ENCODE assay signal across 27 cellular contexts in the genomic region with DNA sequence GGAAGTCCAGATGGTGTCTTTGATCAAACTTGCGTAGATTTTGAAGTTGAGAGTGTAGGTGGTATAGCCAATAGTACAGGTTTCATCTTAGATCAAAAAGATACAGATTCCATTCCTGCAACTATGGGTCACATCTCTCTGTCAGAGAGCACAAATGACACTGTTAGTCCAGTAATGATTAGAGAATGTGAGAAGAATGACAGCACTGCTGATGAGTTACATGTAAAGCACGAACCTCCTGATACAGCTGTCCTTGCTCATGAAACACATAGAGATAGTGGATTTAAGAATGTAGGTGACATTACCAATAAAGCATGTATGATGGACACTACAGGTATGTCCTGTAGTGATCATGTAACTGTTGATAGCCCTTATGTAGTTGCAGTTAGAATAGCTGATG. TPM values are rescaled to one million over a fixed set of nuclear protein-coding genes. Genes with fewer than 3 reads are reported as not detected.
"Had no signal": no experiment of that assay in that cellular context is flagged by ENCODE, and none has a peak within 500 bp of the region (broad histone marks: within the 10 kb centered on the region; RNA-seq: fewer than 3 reads in every experiment).

No MANE protein-coding gene starts in this region.

- H3K4me1 ChIP-seq: foreskin keratinocyte, left lung, prostate gland, uterus had no signal

- ATAC-seq: body of pancreas, foreskin keratinocyte, left lung had no signal

- H3K4me3 ChIP-seq: body of pancreas, left lung, lung, ovary, prostate gland, tibial nerve, uterus had no signal

- H3K9me3 Mint-ChIP-seq: activated CD4-positive, alpha-beta memory T cell treated with anti-CD3 and anti-CD28 coated beads, Interleukin-2, amount 10 ng/mL, durations not matched to agents 7 days and 5 days; activated naive CD4-positive, alpha-beta T cell treated with anti-CD3 and anti-CD28 coated beads, Interleukin-2, amount 50 U/mL, for 24 hours; activated T-helper 1 cell treated with anti-CD3 and anti-CD28 coated beads, Interleukin-12 subunit alpha, Interleukin-12 subunit beta, Interleukin-2, Interleukin-4 antibody, amounts not matched to agents 30 ng/mL and 10 ng/mL and 1 ng/mL, durations not matched to agents 14 hours and 24 hours and 36 hours; dendritic cell treated with granulocyte-macrophage colony-stimulating factor and Interleukin-4, amounts not matched to agents 40 ng/mL and 50 ng/mL, for 4 days; nephron; stimulated activated naive CD8-positive, alpha-beta T cell treated with anti-CD3 and anti-CD28 coated beads, Interleukin-15, Interleukin-2, amounts not matched to agents 100 ng/mL and 50 ng/mL, for 24 hours; T-helper 1 cell treated with Interleukin-12 subunit alpha and Interleukin-12 subunit beta and Interleukin-4 antibody, amounts not matched to agents 30 μg/mL and 1 μg/mL, for 36 hours had no signal

- H3K27me3 Mint-ChIP-seq: activated CD4-positive, alpha-beta memory T cell treated with anti-CD3 and anti-CD28 coated beads, Interleukin-2, amount 10 ng/mL, durations not matched to agents 7 days and 5 days; activated naive CD4-positive, alpha-beta T cell treated with anti-CD3 and anti-CD28 coated beads, Interleukin-2, amount 50 U/mL, for 24 hours; dendritic cell treated with granulocyte-macrophage colony-stimulating factor and Interleukin-4, amounts not matched to agents 40 ng/mL and 50 ng/mL, for 4 days; stimulated activated naive CD8-positive, alpha-beta T cell treated with anti-CD3 and anti-CD28 coated beads, Interleukin-15, Interleukin-2, amounts not matched to agents 100 ng/mL and 50 ng/mL, for 24 hours had no signal

- H3K27ac Mint-ChIP-seq: activated CD4-positive, alpha-beta memory T cell treated with anti-CD3 and anti-CD28 coated beads, Interleukin-2, amount 10 ng/mL, durations not matched to agents 7 days and 5 days; activated naive CD4-positive, alpha-beta T cell treated with anti-CD3 and anti-CD28 coated beads, Interleukin-2, amount 50 U/mL, for 24 hours; activated T-helper 1 cell treated with anti-CD3 and anti-CD28 coated beads, Interleukin-12 subunit alpha, Interleukin-12 subunit beta, Interleukin-2, Interleukin-4 antibody, amounts not matched to agents 30 ng/mL and 10 ng/mL and 1 ng/mL, durations not matched to agents 14 hours and 24 hours and 36 hours; dendritic cell treated with granulocyte-macrophage colony-stimulating factor and Interleukin-4, amounts not matched to agents 40 ng/mL and 50 ng/mL, for 4 days; nephron; stimulated activated naive CD8-positive, alpha-beta T cell treated with anti-CD3 and anti-CD28 coated beads, Interleukin-15, Interleukin-2, amounts not matched to agents 100 ng/mL and 50 ng/mL, for 24 hours; T-helper 1 cell treated with Interleukin-12 subunit alpha and Interleukin-12 subunit beta and Interleukin-4 antibody, amounts not matched to agents 30 μg/mL and 1 μg/mL, for 36 hours had no signal

- H3K9me3 ChIP-seq: body of pancreas, left lung, neutrophil, ovary, prostate gland, tibial nerve, uterus had no signal

- H3K4me3 Mint-ChIP-seq: activated CD4-positive, alpha-beta memory T cell treated with anti-CD3 and anti-CD28 coated beads, Interleukin-2, amount 10 ng/mL, durations not matched to agents 7 days and 5 days; activated naive CD4-positive, alpha-beta T cell treated with anti-CD3 and anti-CD28 coated beads, Interleukin-2, amount 50 U/mL, for 24 hours; activated T-helper 1 cell treated with anti-CD3 and anti-CD28 coated beads, Interleukin-12 subunit alpha, Interleukin-12 subunit beta, Interleukin-2, Interleukin-4 antibody, amounts not matched to agents 30 ng/mL and 10 ng/mL and 1 ng/mL, durations not matched to agents 14 hours and 24 hours and 36 hours; dendritic cell treated with granulocyte-macrophage colony-stimulating factor and Interleukin-4, amounts not matched to agents 40 ng/mL and 50 ng/mL, for 4 days; nephron; stimulated activated naive CD8-positive, alpha-beta T cell treated with anti-CD3 and anti-CD28 coated beads, Interleukin-15, Interleukin-2, amounts not matched to agents 100 ng/mL and 50 ng/mL, for 24 hours; T-helper 1 cell treated with Interleukin-12 subunit alpha and Interleukin-12 subunit beta and Interleukin-4 antibody, amounts not matched to agents 30 μg/mL and 1 μg/mL, for 36 hours had no signal

- H3K4me1 Mint-ChIP-seq: nephron had no signal

- H3K27ac ChIP-seq: body of pancreas, foreskin keratinocyte, left lung, neutrophil, ovary, prostate gland, tibial nerve, uterus had no signal

- DNase-seq: activated CD4-positive, alpha-beta memory T cell treated with anti-CD3 and anti-CD28 coated beads, Interleukin-2, amount 10 ng/mL, durations not matched to agents 7 days and 5 days; activated CD4-positive, alpha-beta T cell treated with anti-CD3 and anti-CD28 coated beads for 48 hours; activated CD4-positive, CD25-positive, alpha-beta regulatory T cell; activated gamma-delta T cell treated with Interleukin-2 at 50 U/mL for 16 hours; anterior cingulate cortex; body of pancreas; effector CD4-positive, alpha-beta T cell; erythroblast; foreskin keratinocyte; kidney; left lung; ovary; stimulated activated CD4-positive, alpha-beta T cell treated with anti-CD3 and anti-CD28 coated beads, Interleukin-12 subunit alpha, Interleukin-12 subunit beta, amount 100 ng/mL, for 4 hours; stimulated activated CD4-positive, alpha-beta T cell treated with anti-CD3 and anti-CD28 coated beads, Interleukin-4, amount 100 ng/mL, for 4 hours; substantia nigra; uterus had no signal

- FAIRE-seq: endometrium, kidney had no signal

RNA-seq across cellular contexts. Expression of gene LOXL4, which starts 59.1 kb away (rescaled TPM):
- total RNA-seq: activated CD4-positive, alpha-beta memory T cell treated with anti-CD3 and anti-CD28 coated beads, Interleukin-2, amount 10 ng/mL, durations not matched to agents 7 days and 5 days; activated T-helper 1 cell treated with anti-CD3 and anti-CD28 coated beads, Interleukin-12 subunit alpha, Interleukin-12 subunit beta, Interleukin-2, Interleukin-4 antibody, amounts not matched to agents 30 ng/mL and 10 ng/mL and 1 ng/mL, durations not matched to agents 14 hours and 24 hours and 36 hours had no signal
